In the genomic region with DNA sequence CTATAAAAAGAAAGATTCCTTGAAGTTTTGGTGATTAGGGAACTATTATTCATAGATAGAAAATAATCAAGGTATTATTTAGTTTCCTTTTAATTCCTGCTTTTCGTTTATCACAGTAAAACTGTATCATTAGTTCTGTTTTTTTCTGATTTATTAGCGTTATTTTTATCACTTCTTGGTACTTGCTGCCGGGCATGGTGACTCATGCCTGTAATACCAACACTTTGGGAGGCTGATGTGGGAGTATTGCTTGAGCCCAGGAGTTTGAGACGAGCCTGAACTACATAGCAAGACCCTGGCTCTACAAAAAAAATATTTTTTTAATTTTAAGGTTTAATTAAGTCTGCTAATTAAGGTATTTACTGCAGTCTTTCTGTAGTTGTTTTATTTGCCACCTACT, we compare ENCODE assay signal across 9 cellular contexts. TPM values are rescaled to one million over a fixed set of nuclear protein-coding genes. Genes with fewer than 3 reads are reported as not detected.
"Had no signal": no experiment of that assay in that cellular context is flagged by ENCODE, and none has a peak within 500 bp of the region (broad histone marks: within the 10 kb centered on the region; RNA-seq: fewer than 3 reads in every experiment).

No MANE protein-coding gene starts in this region.

RNA-seq across cellular contexts. Expression of a gene that starts 42.2 kb away (rescaled TPM):
- total RNA-seq: activated CD4-positive, alpha-beta T cell treated with anti-CD3 and anti-CD28 coated beads for 36 hours; activated T-helper 2 cell treated with anti-CD3 and anti-CD28 coated beads, Interferon-gamma antibody, Interleukin-2, Interleukin-4, amounts not matched to agents 10 μg/mL and 5 μg/mL and 100 μg/mL, durations not matched to agents 14 hours and 24 hours and 36 hours; Right ventricle myocardium superior had no signal

RNA-seq across cellular contexts. Expression of a gene that starts 54.3 kb away (rescaled TPM):
- total RNA-seq: activated CD4-positive, alpha-beta T cell treated with anti-CD3 and anti-CD28 coated beads, Interleukin-2, amount 10 ng/mL, durations not matched to agents 7 days and 5 days; activated T-helper 2 cell treated with anti-CD3 and anti-CD28 coated beads, Interferon-gamma antibody, Interleukin-2, Interleukin-4, amounts not matched to agents 10 μg/mL and 5 μg/mL and 100 μg/mL, durations not matched to agents 14 hours and 24 hours and 36 hours; cardiac muscle cell; K562; NCI-H460; Right ventricle myocardium superior; T-helper 2 cell treated with Interferon-gamma antibody and Interleukin-4, amounts not matched to agents 100 ng/mL and 5 ng/mL, for 36 hours; WTC11 had no signal
